ENCODE assay signal across 8 cellular contexts in the genomic region with DNA sequence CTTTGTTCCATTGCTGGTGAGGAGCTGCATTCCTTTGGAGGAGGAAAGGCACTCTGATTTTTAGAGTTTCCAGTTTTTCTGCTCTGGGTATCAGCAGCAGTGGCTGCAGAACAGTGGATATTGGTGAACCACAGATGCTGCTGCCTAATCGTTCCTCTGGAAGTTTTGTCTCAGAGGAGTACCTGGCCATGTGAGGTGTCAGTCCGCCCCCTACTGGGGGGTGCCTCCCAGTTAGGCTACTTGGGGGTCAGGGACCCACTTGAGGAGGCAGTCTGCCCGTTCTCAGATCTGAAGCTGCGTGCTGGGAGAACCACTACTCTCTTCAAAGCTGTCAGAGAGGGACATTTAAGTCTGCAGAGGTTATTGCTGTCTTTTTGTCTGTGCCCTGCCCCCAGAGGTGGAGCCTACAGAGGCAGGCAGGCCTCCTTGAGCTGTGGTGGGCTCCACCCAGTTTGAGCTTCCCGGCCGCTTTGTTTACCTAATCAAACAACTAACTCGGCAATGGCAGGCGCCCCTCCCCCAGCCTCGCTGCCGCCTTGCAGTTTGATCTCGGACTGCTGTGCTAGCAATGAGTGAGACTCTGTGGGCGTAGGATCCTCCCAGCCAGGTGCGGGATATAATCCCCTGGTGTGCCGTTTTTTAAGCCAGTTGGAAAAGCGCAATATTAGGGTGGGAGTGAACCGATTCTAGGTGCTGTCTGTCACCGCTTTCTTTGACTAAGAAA.
DNase-seq lines count a peak whose midpoint lies in the region; ATAC-seq and TF ChIP-seq lines count a peak whose summit lies in the region.
"Not testable (repeated sequence)": the region's sequence is repeated elsewhere in the genome, so short reads cannot be mapped to it uniquely, and the experiment has no call there.

No MANE protein-coding gene starts in this region.

- POLR2A ChIA-PET in CD4-positive, alpha-beta memory T cell (lab: Charles Lee; ENCODE audit: partially characterized antibody), result interaction anchor here (1.4 to 1.6 kb wide), 2 partner anchors 126 to 305 kb away, joined by 5 to 6 read pairs; no protein-coding TSS in a partner anchor
- POLR2A ChIA-PET in HCT116 (lab: Charles Lee), result not testable (repeated sequence)
- POLR2A ChIA-PET in activated CD8-positive, alpha-beta T cell treated with anti-CD3 and anti-CD28 coated beads for 36 hours (lab: Charles Lee), result interaction anchor here (0.9 kb wide), 1 partner anchor 42 kb away, joined by 4 read pairs; no protein-coding TSS in a partner anchor

- H3K4me1 ChIP-seq in CD4-positive, alpha-beta memory T cell (ENCODE audit: insufficient read depth, low read length); HCT116 (ENCODE audit: control insufficient read depth in 1 of 2, insufficient read depth in 2 of 2, low read length in 2 of 2); right lobe of liver: not testable (repeated sequence)

- not testable (repeated sequence) for ATAC-seq in HCT116; T-helper 17 cell; activated CD8-positive, alpha-beta T cell treated with anti-CD3 and anti-CD28 coated beads for 36 hours; right lobe of liver

- H3K9me2 ChIP-seq in HCT116 (ENCODE audit: insufficient read depth), result not testable (repeated sequence)

- H3K4me2 ChIP-seq in HCT116 (ENCODE audit: low read length), result not testable (repeated sequence)

- peak in 3 of 5 donors; percentile 27 to 48 (median 41) for DNase-seq in CD4-positive, alpha-beta memory T cell
- DNase-seq in HCT116 (ENCODE audit: low read depth, low spot score); right lobe of liver: not testable (repeated sequence)
- peak in 2 of 3 donors; percentile 17 to 27 for DNase-seq in T-helper 17 cell
- DNase-seq in activated CD8-positive, alpha-beta T cell treated with anti-CD3 and anti-CD28 coated beads for 36 hours, result peak; percentile 28
- peak; percentile 12 for DNase-seq in activated T-helper 9 cell treated with anti-CD3 and anti-CD28 coated beads, Interleukin-2, amount 50 U/mL, for 16 hours (ENCODE audit: low read depth)
- DNase-seq in stimulated activated CD4-positive, alpha-beta T cell treated with anti-CD3 and anti-CD28 coated beads, Interleukin-1b, Interleukin-23, amount 100 ng/mL, for 48 hours, result peak; percentile 24

- not testable (repeated sequence) for H3K27ac ChIP-seq in CD4-positive, alpha-beta memory T cell (ENCODE audit: low read depth, low read length); HCT116 (ENCODE audit: low read depth, low read length); right lobe of liver

- H3K27me3 Mint-ChIP-seq in CD4-positive, alpha-beta memory T cell; T-helper 17 cell; activated CD8-positive, alpha-beta T cell treated with anti-CD3 and anti-CD28 coated beads for 36 hours; activated naive CD4-positive, alpha-beta T cell treated with anti-CD3 and anti-CD28 coated beads, Interleukin-2, amount 50 U/mL, for 24 hours: not testable (repeated sequence)

- not testable (repeated sequence) for H2AFZ ChIP-seq in HCT116 (ENCODE audit: low read depth, low read length, poor library complexity, severe bottlenecking)

- not testable (repeated sequence) for H3K36me3 Mint-ChIP-seq in CD4-positive, alpha-beta memory T cell; T-helper 17 cell (ENCODE audit: low read depth); activated CD8-positive, alpha-beta T cell treated with anti-CD3 and anti-CD28 coated beads for 36 hours (ENCODE audit: low read depth); activated naive CD4-positive, alpha-beta T cell treated with anti-CD3 and anti-CD28 coated beads, Interleukin-2, amount 50 U/mL, for 24 hours

- H3K4me1 Mint-ChIP-seq in CD4-positive, alpha-beta memory T cell; activated CD8-positive, alpha-beta T cell treated with anti-CD3 and anti-CD28 coated beads for 36 hours (ENCODE audit: low read depth); activated naive CD4-positive, alpha-beta T cell treated with anti-CD3 and anti-CD28 coated beads, Interleukin-2, amount 50 U/mL, for 24 hours: not testable (repeated sequence)
- peaks cover 13% of the 10 kb centered on the region for H3K4me1 Mint-ChIP-seq in T-helper 17 cell

- TF ChIP-seq RAD21 in HCT116 (IDR thresholded peaks at IDR 0.05; ENCODE audit: low read depth), result peak; percentile 38; the same call in 1 of the 2 replicates

- not testable (repeated sequence) for TF ChIP-seq POLR2A in HCT116 (IDR thresholded peaks at IDR 0.05; ENCODE audit: borderline replicate concordance, extremely low read depth, insufficient read depth, insufficient read length); right lobe of liver (IDR thresholded peaks at IDR 0.05)

- not testable (repeated sequence) for H3K9me3 Mint-ChIP-seq in CD4-positive, alpha-beta memory T cell; activated CD8-positive, alpha-beta T cell treated with anti-CD3 and anti-CD28 coated beads for 36 hours; activated naive CD4-positive, alpha-beta T cell treated with anti-CD3 and anti-CD28 coated beads, Interleukin-2, amount 50 U/mL, for 24 hours

- intact Hi-C loops in CD4-positive, alpha-beta memory T cell (cut with micrococcal nuclease), result loop anchor here (1.0 to 2.0 kb wide), 3 partner anchors 304 to 614 kb away; a partner anchor contains a TSS
- intact Hi-C loops in HCT116 (cut with micrococcal nuclease), result loop anchor here (5.0 kb wide), 1 partner anchor 612 kb away; no protein-coding TSS in a partner anchor
- intact Hi-C loops in activated CD8-positive, alpha-beta T cell treated with anti-CD3 and anti-CD28 coated beads for 36 hours (cut with micrococcal nuclease); right lobe of liver (cut with DNase I): not testable (repeated sequence)

- 50% methylated on average over 11 of the region's 17 CpGs for WGBS in right lobe of liver (ENCODE audit: insufficient coverage, low coverage, low lambda C conversion rate, missing lambda C conversion rate)

- H3K79me2 ChIP-seq in HCT116 (ENCODE audit: insufficient read depth, low read length), result not testable (repeated sequence)

- H3K36me3 ChIP-seq in CD4-positive, alpha-beta memory T cell (ENCODE audit: insufficient read depth, low read length); HCT116 (ENCODE audit: control insufficient read depth in 1 of 2, insufficient read depth in 2 of 2, low read length in 2 of 2); right lobe of liver: not testable (repeated sequence)

- RAD21 ChIA-PET in HCT116 (lab: Charles Lee; ENCODE audit: low non-redundant PET in 1 of 2, low total read pairs in 2 of 2, uncharacterized antibody in 2 of 2, unreplicated experiment in 2 of 2), result not testable (repeated sequence)

- TF ChIP-seq CTCF in HCT116 (IDR thresholded peaks at IDR 0.05 in 2 of 3, conservative IDR thresholded peaks at IDR 0.05 in 1 of 3; ENCODE audit: borderline replicate concordance in 1 of 3, insufficient read depth in 1 of 3, low read depth in 2 of 3, low read length in 2 of 3); activated CD8-positive, alpha-beta T cell treated with anti-CD3 and anti-CD28 coated beads for 36 hours (IDR thresholded peaks at IDR 0.05): not testable (repeated sequence)
- peak; percentile 33 to 49 (median 44) for TF ChIP-seq CTCF in right lobe of liver (IDR thresholded peaks at IDR 0.05)

- H3K4me3 Mint-ChIP-seq in CD4-positive, alpha-beta memory T cell; T-helper 17 cell; activated CD8-positive, alpha-beta T cell treated with anti-CD3 and anti-CD28 coated beads for 36 hours; activated naive CD4-positive, alpha-beta T cell treated with anti-CD3 and anti-CD28 coated beads, Interleukin-2, amount 50 U/mL, for 24 hours: not testable (repeated sequence)

- H3K9me3 ChIP-seq in CD4-positive, alpha-beta memory T cell (ENCODE audit: control insufficient read depth in 1 of 2, low read length in 2 of 2); HCT116 (ENCODE audit: control insufficient read depth in 1 of 2, insufficient read depth in 1 of 2, low read depth in 1 of 2, low read length in 2 of 2); T-helper 17 cell (ENCODE audit: control insufficient read depth, low read length, poor library complexity, severe bottlenecking); right lobe of liver: not testable (repeated sequence)

- not testable (repeated sequence) for H3K27me3 ChIP-seq in CD4-positive, alpha-beta memory T cell (ENCODE audit: insufficient read depth, low read length); HCT116 (ENCODE audit: insufficient read depth, low read length); right lobe of liver

- H3K4me3 ChIP-seq in CD4-positive, alpha-beta memory T cell (ENCODE audit: low read length in 2 of 2); HCT116 (replicated peaks in 1 of 2; ENCODE audit: low read depth in 1 of 2, low read length in 2 of 2); right lobe of liver: not testable (repeated sequence)

- CTCF ChIA-PET in CD4-positive, alpha-beta memory T cell (lab: Charles Lee; ENCODE audit: partially characterized antibody), result interaction anchor here (0.7 to 3.3 kb wide), 14 partner anchors 15 to 792 kb away, joined by 3 to 24 read pairs (median 4); no protein-coding TSS in a partner anchor
- CTCF ChIA-PET in HCT116 (lab: Charles Lee), result not testable (repeated sequence)
- CTCF ChIA-PET in activated CD8-positive, alpha-beta T cell treated with anti-CD3 and anti-CD28 coated beads for 36 hours (lab: Charles Lee), result interaction anchor here (0.7 to 1.5 kb wide), 3 partner anchors 9 to 212 kb away, joined by 3 to 4 read pairs (median 3); no protein-coding TSS in a partner anchor

- not testable (repeated sequence) for H3K9ac ChIP-seq in HCT116 (ENCODE audit: low read length)

- H4K20me1 ChIP-seq in HCT116 (ENCODE audit: insufficient read depth), result not testable (repeated sequence)

- H3K27ac Mint-ChIP-seq in CD4-positive, alpha-beta memory T cell; activated CD8-positive, alpha-beta T cell treated with anti-CD3 and anti-CD28 coated beads for 36 hours: not testable (repeated sequence)
- peak overlapping the region; percentile 14 for H3K27ac Mint-ChIP-seq in T-helper 17 cell
- H3K27ac Mint-ChIP-seq in activated naive CD4-positive, alpha-beta T cell treated with anti-CD3 and anti-CD28 coated beads, Interleukin-2, amount 50 U/mL, for 24 hours, result peak overlapping the region; percentile 23

- not testable (repeated sequence) for BruUV-seq in HCT116 (replicated peaks; lab: Mats Ljungman, UMichigan)
